Comparison of ENCODE assay signal across 1 cellular context in the genomic region with DNA sequence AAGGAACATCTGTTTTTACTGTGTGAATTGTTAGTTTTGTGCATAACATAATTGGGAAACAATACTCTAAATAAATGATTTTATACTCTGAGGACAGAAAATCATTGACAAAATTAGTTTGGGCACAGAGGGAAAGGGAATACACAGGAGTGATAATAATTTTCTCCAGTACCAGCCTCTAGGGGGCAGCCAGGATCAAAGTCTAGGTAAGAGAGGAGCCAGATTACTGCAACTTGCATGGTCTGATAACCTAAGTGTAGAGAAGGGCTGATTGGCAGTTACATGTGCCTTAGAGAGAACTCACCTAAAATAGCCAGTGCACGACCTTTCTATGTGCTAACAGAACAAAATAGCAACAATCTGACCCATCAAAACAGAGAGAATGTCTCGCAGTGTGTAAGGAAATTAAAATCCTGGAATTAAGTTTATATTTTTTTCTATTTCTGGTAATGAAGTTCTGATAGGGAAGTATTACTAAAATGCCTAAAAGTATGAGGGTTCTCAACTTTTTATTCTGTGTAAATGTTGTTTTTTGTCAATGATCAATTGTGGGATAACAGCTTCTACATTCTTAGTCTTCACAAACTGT.
TF ChIP-seq lines count a peak whose summit lies in the region.

No MANE protein-coding gene starts in this region.

TF ChIP-seq in HepG2, 621 proteins besides CTCF, POLR2A, EP300 and RAD21 (continued from another document):
- TF ChIP-seq, protein P1, sequence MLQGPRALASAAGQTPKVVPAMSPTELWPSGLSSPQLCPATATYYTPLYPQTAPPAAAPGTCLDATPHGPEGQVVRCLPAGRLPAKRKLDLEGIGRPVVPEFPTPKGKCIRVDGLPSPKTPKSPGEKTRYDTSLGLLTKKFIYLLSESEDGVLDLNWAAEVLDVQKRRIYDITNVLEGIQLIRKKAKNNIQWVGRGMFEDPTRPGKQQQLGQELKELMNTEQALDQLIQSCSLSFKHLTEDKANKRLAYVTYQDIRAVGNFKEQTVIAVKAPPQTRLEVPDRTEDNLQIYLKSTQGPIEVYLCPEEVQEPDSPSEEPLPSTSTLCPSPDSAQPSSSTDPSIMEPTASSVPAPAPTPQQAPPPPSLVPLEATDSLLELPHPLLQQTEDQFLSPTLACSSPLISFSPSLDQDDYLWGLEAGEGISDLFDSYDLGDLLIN (CRISPR knock-in tag; IDR thresholded peaks at IDR 0.05; ENCODE audit: borderline replicate concordance): no peak
- TF ChIP-seq SMC3 (IDR thresholded peaks at IDR 0.05; ENCODE audit: low read length): peak; percentile 37; the same call in 1 of the 2 replicates
- TF ChIP-seq DMAP1 (CRISPR knock-in tag; IDR thresholded peaks at IDR 0.05): no peak
- no peak for TF ChIP-seq PTBP1 (IDR thresholded peaks at IDR 0.05; ENCODE audit: low read depth, low read length, poor library complexity, severe bottlenecking)
- no peak for TF ChIP-seq ZNF546 (CRISPR knock-in tag; conservative IDR thresholded peaks at IDR 0.05)
- TF ChIP-seq, protein P2, sequence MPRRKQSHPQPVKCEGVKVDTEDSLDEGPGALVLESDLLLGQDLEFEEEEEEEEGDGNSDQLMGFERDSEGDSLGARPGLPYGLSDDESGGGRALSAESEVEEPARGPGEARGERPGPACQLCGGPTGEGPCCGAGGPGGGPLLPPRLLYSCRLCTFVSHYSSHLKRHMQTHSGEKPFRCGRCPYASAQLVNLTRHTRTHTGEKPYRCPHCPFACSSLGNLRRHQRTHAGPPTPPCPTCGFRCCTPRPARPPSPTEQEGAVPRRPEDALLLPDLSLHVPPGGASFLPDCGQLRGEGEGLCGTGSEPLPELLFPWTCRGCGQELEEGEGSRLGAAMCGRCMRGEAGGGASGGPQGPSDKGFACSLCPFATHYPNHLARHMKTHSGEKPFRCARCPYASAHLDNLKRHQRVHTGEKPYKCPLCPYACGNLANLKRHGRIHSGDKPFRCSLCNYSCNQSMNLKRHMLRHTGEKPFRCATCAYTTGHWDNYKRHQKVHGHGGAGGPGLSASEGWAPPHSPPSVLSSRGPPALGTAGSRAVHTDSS (CRISPR knock-in tag; conservative IDR thresholded peaks at IDR 0.05): no peak
- no peak for TF ChIP-seq PHF5A (CRISPR knock-in tag; IDR thresholded peaks at IDR 0.05; ENCODE audit: low read depth, unreplicated experiment)
- no peak for TF ChIP-seq MEF2D (CRISPR knock-in tag; IDR thresholded peaks at IDR 0.05)
- TF ChIP-seq GLI4 (CRISPR knock-in tag; IDR thresholded peaks at IDR 0.05; ENCODE audit: borderline replicate concordance): no peak
- TF ChIP-seq RXRB (CRISPR knock-in tag; IDR thresholded peaks at IDR 0.05; ENCODE audit: borderline replicate concordance): no peak
- no peak for TF ChIP-seq NFATC3 (CRISPR knock-in tag; IDR thresholded peaks at IDR 0.05)
- no peak for TF ChIP-seq ZNF251 (CRISPR knock-in tag; IDR thresholded peaks at IDR 0.05)
- TF ChIP-seq, protein P3, sequence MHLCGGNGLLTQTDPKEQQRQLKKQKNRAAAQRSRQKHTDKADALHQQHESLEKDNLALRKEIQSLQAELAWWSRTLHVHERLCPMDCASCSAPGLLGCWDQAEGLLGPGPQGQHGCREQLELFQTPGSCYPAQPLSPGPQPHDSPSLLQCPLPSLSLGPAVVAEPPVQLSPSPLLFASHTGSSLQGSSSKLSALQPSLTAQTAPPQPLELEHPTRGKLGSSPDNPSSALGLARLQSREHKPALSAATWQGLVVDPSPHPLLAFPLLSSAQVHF (CRISPR knock-in tag; IDR thresholded peaks at IDR 0.05): no peak
- no peak for TF ChIP-seq JDP2 (CRISPR knock-in tag; IDR thresholded peaks at IDR 0.05; ENCODE audit: borderline replicate concordance)
- TF ChIP-seq ZBTB38 (CRISPR knock-in tag; IDR thresholded peaks at IDR 0.05): no peak
- TF ChIP-seq, protein P4, sequence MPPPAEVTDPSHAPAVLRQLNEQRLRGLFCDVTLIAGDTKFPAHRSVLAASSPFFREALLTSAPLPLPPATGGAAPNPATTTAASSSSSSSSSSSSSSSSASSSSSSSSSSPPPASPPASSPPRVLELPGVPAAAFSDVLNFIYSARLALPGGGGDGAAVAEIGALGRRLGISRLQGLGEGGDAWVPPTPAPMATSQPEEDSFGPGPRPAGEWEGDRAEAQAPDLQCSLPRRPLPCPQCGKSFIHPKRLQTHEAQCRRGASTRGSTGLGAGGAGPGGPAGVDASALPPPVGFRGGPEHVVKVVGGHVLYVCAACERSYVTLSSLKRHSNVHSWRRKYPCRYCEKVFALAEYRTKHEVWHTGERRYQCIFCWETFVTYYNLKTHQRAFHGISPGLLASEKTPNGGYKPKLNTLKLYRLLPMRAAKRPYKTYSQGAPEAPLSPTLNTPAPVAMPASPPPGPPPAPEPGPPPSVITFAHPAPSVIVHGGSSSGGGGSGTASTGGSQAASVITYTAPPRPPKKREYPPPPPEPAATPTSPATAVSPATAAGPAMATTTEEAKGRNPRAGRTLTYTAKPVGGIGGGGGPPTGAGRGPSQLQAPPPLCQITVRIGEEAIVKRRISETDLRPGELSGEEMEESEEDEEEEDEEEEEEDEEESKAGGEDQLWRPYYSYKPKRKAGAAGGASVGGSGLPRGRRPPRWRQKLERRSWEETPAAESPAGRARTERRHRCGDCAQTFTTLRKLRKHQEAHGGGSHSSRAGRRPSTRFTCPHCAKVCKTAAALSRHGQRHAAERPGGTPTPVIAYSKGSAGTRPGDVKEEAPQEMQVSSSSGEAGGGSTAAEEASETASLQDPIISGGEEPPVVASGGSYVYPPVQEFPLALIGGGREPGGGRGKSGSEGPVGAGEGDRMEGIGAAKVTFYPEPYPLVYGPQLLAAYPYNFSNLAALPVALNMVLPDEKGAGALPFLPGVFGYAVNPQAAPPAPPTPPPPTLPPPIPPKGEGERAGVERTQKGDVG (CRISPR knock-in tag; IDR thresholded peaks at IDR 0.05; ENCODE audit: borderline replicate concordance): no peak
- no peak for TF ChIP-seq TBL1XR1 (IDR thresholded peaks at IDR 0.05; ENCODE audit: borderline replicate concordance, low read length, partially characterized antibody)
- no peak for TF ChIP-seq ZNF570 (CRISPR knock-in tag; IDR thresholded peaks at IDR 0.05; ENCODE audit: borderline replicate concordance)
- TF ChIP-seq, protein P5, sequence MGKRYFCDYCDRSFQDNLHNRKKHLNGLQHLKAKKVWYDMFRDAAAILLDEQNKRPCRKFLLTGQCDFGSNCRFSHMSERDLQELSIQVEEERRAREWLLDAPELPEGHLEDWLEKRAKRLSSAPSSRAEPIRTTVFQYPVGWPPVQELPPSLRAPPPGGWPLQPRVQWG (CRISPR knock-in tag; IDR thresholded peaks at IDR 0.05; ENCODE audit: borderline replicate concordance, low read depth): no peak
- no peak for TF ChIP-seq ZNF792 (CRISPR knock-in tag; IDR thresholded peaks at IDR 0.05)
- TF ChIP-seq, protein P6, sequence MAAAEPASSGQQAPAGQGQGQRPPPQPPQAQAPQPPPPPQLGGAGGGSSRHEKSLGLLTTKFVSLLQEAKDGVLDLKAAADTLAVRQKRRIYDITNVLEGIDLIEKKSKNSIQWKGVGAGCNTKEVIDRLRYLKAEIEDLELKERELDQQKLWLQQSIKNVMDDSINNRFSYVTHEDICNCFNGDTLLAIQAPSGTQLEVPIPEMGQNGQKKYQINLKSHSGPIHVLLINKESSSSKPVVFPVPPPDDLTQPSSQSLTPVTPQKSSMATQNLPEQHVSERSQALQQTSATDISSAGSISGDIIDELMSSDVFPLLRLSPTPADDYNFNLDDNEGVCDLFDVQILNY (CRISPR knock-in tag; conservative IDR thresholded peaks at IDR 0.05): no peak
- TF ChIP-seq, protein P7, sequence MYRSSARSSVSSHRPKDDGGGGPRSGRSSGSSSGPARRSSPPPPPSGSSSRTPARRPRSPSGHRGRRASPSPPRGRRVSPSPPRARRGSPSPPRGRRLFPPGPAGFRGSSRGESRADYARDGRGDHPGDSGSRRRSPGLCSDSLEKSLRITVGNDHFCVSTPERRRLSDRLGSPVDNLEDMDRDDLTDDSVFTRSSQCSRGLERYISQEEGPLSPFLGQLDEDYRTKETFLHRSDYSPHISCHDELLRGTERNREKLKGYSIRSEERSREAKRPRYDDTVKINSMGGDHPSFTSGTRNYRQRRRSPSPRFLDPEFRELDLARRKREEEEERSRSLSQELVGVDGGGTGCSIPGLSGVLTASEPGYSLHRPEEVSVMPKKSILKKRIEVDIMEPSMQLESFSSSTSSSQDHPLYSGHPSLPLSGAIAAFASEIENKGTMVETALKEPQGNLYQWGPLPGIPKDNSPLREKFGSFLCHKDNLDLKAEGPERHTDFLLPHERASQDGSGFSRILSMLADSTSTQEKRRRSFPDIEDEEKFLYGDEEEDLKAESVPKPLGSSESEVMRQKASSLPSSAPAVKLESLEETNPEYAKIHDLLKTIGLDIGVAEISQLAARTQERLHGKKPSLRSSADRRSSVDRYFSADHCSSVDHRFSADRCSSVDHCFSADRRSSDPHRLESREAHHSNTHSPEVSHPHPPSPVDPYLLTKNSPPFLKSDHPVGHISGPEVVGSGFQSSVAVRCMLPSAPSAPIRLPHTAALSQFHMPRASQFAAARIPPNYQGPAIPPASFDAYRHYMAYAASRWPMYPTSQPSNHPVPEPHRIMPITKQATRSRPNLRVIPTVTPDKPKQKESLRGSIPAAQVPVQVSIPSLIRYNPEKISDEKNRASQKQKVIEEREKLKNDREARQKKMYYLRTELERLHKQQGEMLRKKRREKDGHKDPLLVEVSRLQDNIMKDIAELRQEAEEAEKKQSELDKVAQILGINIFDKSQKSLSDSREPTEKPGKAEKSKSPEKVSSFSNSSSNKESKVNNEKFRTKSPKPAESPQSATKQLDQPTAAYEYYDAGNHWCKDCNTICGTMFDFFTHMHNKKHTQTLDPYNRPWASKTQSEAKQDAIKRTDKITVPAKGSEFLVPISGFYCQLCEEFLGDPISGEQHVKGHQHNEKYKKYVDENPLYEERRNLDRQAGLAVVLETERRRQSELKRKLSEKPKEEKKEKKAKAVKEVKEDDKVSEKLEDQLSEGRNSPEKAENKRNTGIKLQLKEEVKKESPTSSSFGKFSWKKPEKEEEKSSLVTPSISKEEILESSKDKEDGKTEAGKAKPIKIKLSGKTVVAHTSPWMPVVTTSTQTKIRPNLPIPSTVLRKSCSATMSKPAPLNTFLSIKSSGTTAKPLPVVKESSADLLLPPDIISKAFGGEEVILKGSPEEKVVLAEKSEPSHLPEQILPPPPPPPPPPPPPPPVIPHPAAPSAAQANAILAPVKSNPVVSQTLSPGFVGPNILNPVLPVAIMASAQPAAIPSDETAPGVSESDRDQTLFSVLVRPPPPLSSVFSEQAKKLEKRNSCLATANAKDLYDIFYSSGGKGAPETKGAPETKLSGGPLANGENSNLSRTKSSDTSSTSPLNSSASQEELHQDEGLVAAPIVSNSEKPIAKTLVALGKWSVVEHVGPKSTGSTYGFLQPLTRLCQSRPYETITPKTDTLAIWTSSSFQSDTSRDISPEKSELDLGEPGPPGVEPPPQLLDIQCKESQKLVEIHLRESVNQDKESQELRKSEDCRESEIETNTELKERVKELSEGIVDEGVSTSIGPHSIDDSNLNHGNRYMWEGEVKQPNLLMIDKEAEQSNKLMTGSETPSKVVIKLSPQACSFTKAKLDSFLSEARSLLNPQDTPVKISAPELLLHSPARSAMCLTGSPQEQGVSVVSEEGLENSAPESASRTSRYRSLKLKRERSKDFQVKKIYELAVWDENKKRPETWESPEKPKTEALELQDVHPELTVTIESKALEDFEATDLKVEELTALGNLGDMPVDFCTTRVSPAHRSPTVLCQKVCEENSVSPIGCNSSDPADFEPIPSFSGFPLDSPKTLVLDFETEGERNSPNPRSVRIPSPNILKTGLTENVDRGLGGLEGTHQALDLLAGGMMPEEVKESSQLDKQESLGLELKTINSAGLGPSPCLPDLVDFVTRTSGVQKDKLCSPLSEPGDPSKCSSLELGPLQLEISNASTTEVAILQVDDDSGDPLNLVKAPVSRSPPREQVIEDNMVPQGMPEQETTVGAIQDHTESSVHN (CRISPR knock-in tag; IDR thresholded peaks at IDR 0.05): no peak
- TF ChIP-seq, protein P8, sequence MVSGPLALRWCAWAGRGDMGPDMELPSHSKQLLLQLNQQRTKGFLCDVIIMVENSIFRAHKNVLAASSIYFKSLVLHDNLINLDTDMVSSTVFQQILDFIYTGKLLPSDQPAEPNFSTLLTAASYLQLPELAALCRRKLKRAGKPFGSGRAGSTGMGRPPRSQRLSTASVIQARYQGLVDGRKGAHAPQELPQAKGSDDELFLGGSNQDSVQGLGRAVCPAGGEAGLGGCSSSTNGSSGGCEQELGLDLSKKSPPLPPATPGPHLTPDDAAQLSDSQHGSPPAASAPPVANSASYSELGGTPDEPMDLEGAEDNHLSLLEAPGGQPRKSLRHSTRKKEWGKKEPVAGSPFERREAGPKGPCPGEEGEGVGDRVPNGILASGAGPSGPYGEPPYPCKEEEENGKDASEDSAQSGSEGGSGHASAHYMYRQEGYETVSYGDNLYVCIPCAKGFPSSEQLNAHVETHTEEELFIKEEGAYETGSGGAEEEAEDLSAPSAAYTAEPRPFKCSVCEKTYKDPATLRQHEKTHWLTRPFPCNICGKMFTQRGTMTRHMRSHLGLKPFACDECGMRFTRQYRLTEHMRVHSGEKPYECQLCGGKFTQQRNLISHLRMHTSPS (CRISPR knock-in tag; IDR thresholded peaks at IDR 0.05; ENCODE audit: low read depth): no peak
- no peak for TF ChIP-seq TBX2 (CRISPR knock-in tag; IDR thresholded peaks at IDR 0.05; ENCODE audit: borderline replicate concordance)
- no peak for TF ChIP-seq TEAD3 (CRISPR knock-in tag; optimal IDR thresholded peaks at IDR 0.05; ENCODE audit: borderline replicate concordance)
- 0 out of 2 replicates have a peak, but pooled peaks have one; percentile 24 for TF ChIP-seq TCF7 (IDR thresholded peaks at IDR 0.05; ENCODE audit: low read depth)
- TF ChIP-seq ZNF678 (CRISPR knock-in tag; IDR thresholded peaks at IDR 0.05): no peak
- no peak for TF ChIP-seq ZNF549 (CRISPR knock-in tag; IDR thresholded peaks at IDR 0.05)
- TF ChIP-seq, protein P9, sequence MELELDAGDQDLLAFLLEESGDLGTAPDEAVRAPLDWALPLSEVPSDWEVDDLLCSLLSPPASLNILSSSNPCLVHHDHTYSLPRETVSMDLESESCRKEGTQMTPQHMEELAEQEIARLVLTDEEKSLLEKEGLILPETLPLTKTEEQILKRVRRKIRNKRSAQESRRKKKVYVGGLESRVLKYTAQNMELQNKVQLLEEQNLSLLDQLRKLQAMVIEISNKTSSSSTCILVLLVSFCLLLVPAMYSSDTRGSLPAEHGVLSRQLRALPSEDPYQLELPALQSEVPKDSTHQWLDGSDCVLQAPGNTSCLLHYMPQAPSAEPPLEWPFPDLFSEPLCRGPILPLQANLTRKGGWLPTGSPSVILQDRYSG (CRISPR knock-in tag; IDR thresholded peaks at IDR 0.05): no peak
- no peak for TF ChIP-seq ZNF260 (CRISPR knock-in tag; IDR thresholded peaks at IDR 0.05; ENCODE audit: borderline replicate concordance, low read depth)
- TF ChIP-seq MBD4 (IDR thresholded peaks at IDR 0.05; ENCODE audit: borderline replicate concordance, low read length): no peak
- no peak for TF ChIP-seq ESRRA (CRISPR knock-in tag; IDR thresholded peaks at IDR 0.05; ENCODE audit: low read depth)
- TF ChIP-seq STAG1 (CRISPR knock-in tag; IDR thresholded peaks at IDR 0.05): peak; percentile 48
- peak; percentile 25; the same call in 1 of the 2 replicates for TF ChIP-seq HNF4A (CRISPR knock-in tag; IDR thresholded peaks at IDR 0.05)
- TF ChIP-seq ZNF180 (CRISPR knock-in tag; IDR thresholded peaks at IDR 0.05; ENCODE audit: borderline replicate concordance, low read depth): no peak
- no peak for TF ChIP-seq NFE2L1 (CRISPR knock-in tag; IDR thresholded peaks at IDR 0.05; ENCODE audit: borderline replicate concordance)
